ENCODE assay signal across 8 cellular contexts in the genomic region with DNA sequence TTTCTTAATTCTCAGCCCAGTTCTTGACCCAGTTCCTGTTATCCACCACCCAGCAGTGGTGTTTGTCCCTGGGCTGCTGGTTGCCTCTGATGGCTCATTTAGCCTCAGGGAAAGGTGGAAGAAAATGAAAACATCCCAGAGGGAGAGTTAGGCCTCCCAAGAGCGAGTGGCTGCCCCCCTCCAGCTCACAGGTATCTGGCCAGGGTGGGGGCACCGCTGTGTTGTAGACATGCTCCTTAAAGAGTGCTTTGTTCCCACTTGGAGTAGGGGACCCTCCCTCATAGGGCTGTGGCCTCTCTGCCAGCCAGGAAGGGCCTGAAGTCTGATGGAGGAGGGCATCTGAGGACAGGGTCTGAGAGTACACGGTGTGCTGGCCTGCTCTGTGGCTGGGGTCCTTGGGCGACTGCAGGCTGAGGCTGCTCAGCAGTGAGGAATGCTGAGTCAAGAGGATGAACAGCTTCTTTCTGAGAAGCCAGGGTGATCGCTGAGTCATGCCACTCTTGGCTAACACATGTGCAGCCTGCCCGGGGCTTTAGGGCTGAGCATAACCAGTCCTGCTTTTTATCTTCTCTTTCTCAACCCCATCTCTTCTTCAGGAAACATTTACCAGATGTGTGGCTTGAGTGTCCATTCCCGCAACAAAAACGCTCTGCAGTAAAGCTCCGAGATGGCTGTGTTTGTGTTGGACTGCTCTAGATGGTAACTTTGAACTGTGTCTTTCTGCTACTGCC.
DNase-seq lines count a peak whose midpoint lies in the region; TF ChIP-seq lines count a peak whose summit lies in the region.

No MANE protein-coding gene starts in this region.

- no peak overlapping the region for H3K4me3 ChIP-seq in epithelial cell of proximal tubule (ENCODE audit: low read depth, low read length)
- no peak overlapping the region for H3K4me3 ChIP-seq in thyroid gland (replicated peaks in 1 of 3)

- no peaks in the 10 kb centered on the region for H3K9me3 ChIP-seq in thyroid gland

- no peaks in the 10 kb centered on the region for H3K36me3 ChIP-seq in thyroid gland

- H3K4me1 ChIP-seq in thyroid gland: peaks cover 24 to 61% of the 10 kb centered on the region in 2 donors

- intact Hi-C loops in thyroid gland (cut with DNase I): loop anchor here (10.0 kb wide), 1 partner anchor 81 kb away; a partner anchor contains a TSS

- WGBS in thyroid gland, 2 donors: 26 to 27% methylated on average over 9 of the region's 9 CpGs

- TF ChIP-seq CTCF in epithelial cell of proximal tubule (conservative IDR thresholded peaks at IDR 0.05; ENCODE audit: low read depth, low read length) (no peak), thyroid gland (IDR thresholded peaks at IDR 0.05) (no peak)

- peak; percentile 54 for DNase-seq in activated naive CD4-positive, alpha-beta T cell treated with Interleukin-2 at 50 U/mL for 16 hours
- no peak for DNase-seq in activated naive CD4-positive, alpha-beta T cell treated with anti-CD3 and anti-CD28 coated beads, Interleukin-2, amount 50 U/mL, for 16 hours
- DNase-seq in SW480 (ENCODE audit: low spot score) (peak; percentile 54), epithelial cell of proximal tubule (ENCODE audit: low read depth) (peak; percentile 85), mucosa of gallbladder (ENCODE audit: low spot score) (peak; percentile 91), thyroid gland (peak; percentile 92 to 94), NCI-H2196 (lab: John Stamatoyannopoulos, UW; ENCODE audit: unreplicated experiment) (no peak), HuH-7.5 (ENCODE audit: low spot score) (no peak)

- no peaks in the 10 kb centered on the region for H3K27me3 ChIP-seq in thyroid gland

- no peak for TF ChIP-seq POLR2A in thyroid gland (IDR thresholded peaks at IDR 0.05)

- peak overlapping the region; percentile 83 to 96 (median 87) for H3K27ac ChIP-seq in thyroid gland

Comparison
In these comparisons a context has a peak if more than half of its experiments do, and no peak if none do; other contexts are left out.
1. DNase-seq: peak in activated naive CD4-positive, alpha-beta T cell treated with Interleukin-2 at 50 U/mL for 16 hours (single experiment), SW480 (single experiment), epithelial cell of proximal tubule (single experiment), mucosa of gallbladder (single experiment) and thyroid gland (2 of 2); none in activated naive CD4-positive, alpha-beta T cell treated with anti-CD3 and anti-CD28 coated beads, Interleukin-2, amount 50 U/mL, for 16 hours (single experiment), NCI-H2196 (single experiment) and HuH-7.5 (single experiment).